In genomic region chr14:70646705-70647104, GRCh38 we compare ENCODE assay signal across 1 cellular context.
TF ChIP-seq lines count a peak whose summit lies in the region.

No MANE protein-coding gene starts in this region.

TF ChIP-seq in H1, 55 proteins besides CTCF, POLR2A, EP300 and RAD21:
- no peak for TF ChIP-seq ATF3 (IDR thresholded peaks at IDR 0.05; ENCODE audit: insufficient read depth, low read depth, low read length)
- no peak for TF ChIP-seq SP2 (IDR thresholded peaks at IDR 0.05; ENCODE audit: low read length)
